ENCODE assay signal across 8 cellular contexts in genomic region chr10:98134431-98135221, GRCh38. TPM values are rescaled to one million over a fixed set of nuclear protein-coding genes. Genes with fewer than 3 reads are reported as not detected.
DNase-seq lines count a peak whose midpoint lies in the region; ATAC-seq lines count a peak whose summit lies in the region.

R3HCC1L (plus strand) TSS chr10:98134657; CDS start chr10:98208115, 73,458 bp downstream.

- H3K18ac ChIP-seq in mesenchymal stem cell (ENCODE audit: low read depth in 1 of 2, low read length in 2 of 2), result peak within 1 kb of the TSS; percentile 18 to 27

- no peak within 1 kb of the TSS for H2BK120ac ChIP-seq in mesenchymal stem cell (ENCODE audit: low read depth, low read length)

- H3K4me3 ChIP-seq in mesenchymal stem cell (ENCODE audit: insufficient read depth in 1 of 2, low read depth in 1 of 2, low read length in 2 of 2), result peak within 1 kb of the TSS; percentile 67 to 90

- H3K79me1 ChIP-seq in mesenchymal stem cell (replicated peaks; ENCODE audit: low read length, poor library complexity, severe bottlenecking), result peaks cover 2% of the 10 kb centered on the region

- no peak within 1 kb of the TSS for H2BK12ac ChIP-seq in mesenchymal stem cell (ENCODE audit: low read length in 2 of 2)

- peak within 1 kb of the TSS; percentile 62 for H3K27ac ChIP-seq in mesenchymal stem cell (ENCODE audit: low read length, poor library complexity, severe bottlenecking)

- DNase-seq in COLO829 (ENCODE audit: low spot score) (peak; percentile 54), HS-27A (ENCODE audit: low read depth) (peak; percentile 53), mesenchymal stem cell (peak; percentile 87)
- DNase-seq in NK-92 treated with Interleukin-12 subunit alpha and Interleukin-12 subunit beta, amount 100 ng/mL, for 24 hours (lab: John Stamatoyannopoulos, UW), result peak; percentile 78
- DNase-seq in activated CD8-positive, alpha-beta memory T cell treated with anti-CD3 and anti-CD28 coated beads for 4 hours (ENCODE audit: low read depth in 2 of 2), result peak; percentile 80 to 84
- peak; percentile 92 to 97 (median 94) for DNase-seq in effector memory CD8-positive, alpha-beta T cell
- DNase-seq in stimulated activated CD8-positive, alpha-beta memory T cell treated with anti-CD3 and anti-CD28 coated beads, Interleukin-12 subunit alpha, Interleukin-12 subunit beta, amount 100 ng/mL, for 24 hours (ENCODE audit: extremely low read depth), result peak; percentile 80

- no peak within 1 kb of the TSS for H2AK5ac ChIP-seq in mesenchymal stem cell (ENCODE audit: low read length, severe bottlenecking)

- peaks cover 8% of the 10 kb centered on the region for H3K36me3 Mint-ChIP-seq in effector memory CD8-positive, alpha-beta T cell (ENCODE audit: insufficient read depth)

- peak within 1 kb of the TSS; percentile 19 for H2AFZ ChIP-seq in mesenchymal stem cell (ENCODE audit: low read depth, low read length)

- no peaks in the 10 kb centered on the region for H3K36me3 ChIP-seq in mesenchymal stem cell (ENCODE audit: control insufficient read depth in 1 of 2, insufficient read depth in 2 of 2, low read depth in 1 of 2, low read length in 2 of 2)

- no peak within 1 kb of the TSS for H4K91ac ChIP-seq in mesenchymal stem cell (ENCODE audit: low read length)

- peaks cover 0 to 6% of the 10 kb centered on the region in 2 donors for H3K27me3 Mint-ChIP-seq in effector memory CD8-positive, alpha-beta T cell

- peak within 1 kb of the TSS in 1 of 2 experiments; percentile 93 for H3K23ac ChIP-seq in mesenchymal stem cell (ENCODE audit: low read length in 2 of 2)

- no peak within 1 kb of the TSS for H3K14ac ChIP-seq in mesenchymal stem cell (ENCODE audit: low read length in 2 of 2)

- 2% methylated on average over 63 of the region's 64 CpGs for WGBS in mesenchymal stem cell

- peak within 1 kb of the TSS; percentile 76 for H3K4me2 ChIP-seq in mesenchymal stem cell (ENCODE audit: low read length, poor library complexity, severe bottlenecking)

- H2BK15ac ChIP-seq in mesenchymal stem cell (ENCODE audit: low read depth, poor library complexity, severe bottlenecking), result no peak within 1 kb of the TSS

- peak; percentile 81 for ATAC-seq in GM19468 (IDR thresholded peaks at IDR 0.05; ENCODE audit: extremely low read depth, unreplicated experiment)
- ATAC-seq in effector memory CD8-positive, alpha-beta T cell (replicated peaks), result peak; percentile 97

- peak within 1 kb of the TSS; percentile 94 to 98 for H3K27ac Mint-ChIP-seq in effector memory CD8-positive, alpha-beta T cell

- H3K4ac ChIP-seq in mesenchymal stem cell (ENCODE audit: low read depth in 1 of 2, low read length in 2 of 2), result peak within 1 kb of the TSS in 1 of 2 experiments; percentile 84

- peak within 1 kb of the TSS; percentile 97 for H3K9ac ChIP-seq in mesenchymal stem cell (ENCODE audit: low read length)

- peak within 1 kb of the TSS; percentile 52 for H4K8ac ChIP-seq in mesenchymal stem cell (ENCODE audit: low read length)

- peaks cover 26 to 36% of the 10 kb centered on the region in 2 donors for H3K4me1 Mint-ChIP-seq in effector memory CD8-positive, alpha-beta T cell (ENCODE audit: low read depth in 2 of 2)

- no peaks in the 10 kb centered on the region for H3K27me3 ChIP-seq in mesenchymal stem cell (ENCODE audit: control insufficient read depth in 1 of 2, insufficient read depth in 1 of 2, low read length in 2 of 2)

- peaks cover 3% of the 10 kb centered on the region for H3K4me1 ChIP-seq in mesenchymal stem cell (ENCODE audit: control insufficient read depth, insufficient read depth, low read depth, low read length)

- no peaks in the 10 kb centered on the region for H3K9me3 ChIP-seq in mesenchymal stem cell (ENCODE audit: control insufficient read depth, low read length)

- no peaks in the 10 kb centered on the region for H3K9me3 Mint-ChIP-seq in effector memory CD8-positive, alpha-beta T cell

- H3K4me3 Mint-ChIP-seq in effector memory CD8-positive, alpha-beta T cell, result peak within 1 kb of the TSS; percentile 78 to 91

- peak within 1 kb of the TSS; percentile 15 for H2BK5ac ChIP-seq in mesenchymal stem cell (ENCODE audit: low read depth, low read length, poor library complexity, severe bottlenecking)

RNA-seq across cellular contexts. Expression of gene R3HCC1L, which starts in this region (rescaled TPM):
- polyA plus RNA-seq in mesenchymal stem cell (2013, experiment 1 of 2), result 9.3 TPM
- polyA plus RNA-seq in mesenchymal stem cell (2013, experiment 2 of 2), result 10.4 TPM

Comparison
In these comparisons a context has a peak if more than half of its experiments do, and no peak if none do; other contexts are left out.
1. Peak in every context shown above with its lines: DNase-seq, ATAC-seq, H3K4me3 ChIP-seq and H3K27ac ChIP-seq.